Comparison of ENCODE assay signal across 17 cellular contexts in genomic region chr3:113498221-113499005, GRCh38. TPM values are rescaled to one million over a fixed set of nuclear protein-coding genes. Genes with fewer than 3 reads are reported as not detected.
DNase-seq lines count a peak whose midpoint lies in the region; ATAC-seq and TF ChIP-seq lines count a peak whose summit lies in the region.
"Had no signal": no experiment of that assay in that cellular context is flagged by ENCODE, and none has a peak within 500 bp of the region (broad histone marks: within the 10 kb centered on the region; RNA-seq: fewer than 3 reads in every experiment).

No MANE protein-coding gene starts in this region.

- H3K4me3 ChIP-seq in fibroblast of the aortic adventitia (ENCODE audit: low read depth, low read length), result no peak overlapping the region
- no peak overlapping the region for H3K4me3 ChIP-seq in suprapubic skin
- no peak overlapping the region for H3K4me3 ChIP-seq in aorta (ENCODE audit: low read length in 2 of 2)
- H3K4me3 ChIP-seq: esophagus muscularis mucosa, lung, skin epidermis had no signal

- no peaks in the 10 kb centered on the region for H3K4me1 ChIP-seq in suprapubic skin
- H3K4me1 ChIP-seq in aorta (ENCODE audit: control insufficient read depth in 1 of 2, insufficient read depth in 2 of 2, low read length in 2 of 2), result no peaks in the 10 kb centered on the region
- H3K4me1 ChIP-seq: esophagus muscularis mucosa had no signal

- peaks cover 28% of the 10 kb centered on the region for H3K36me3 ChIP-seq in suprapubic skin
- H3K36me3 ChIP-seq in aorta (ENCODE audit: control insufficient read depth in 1 of 2, insufficient read depth in 2 of 2, low read length in 1 of 2), result no peaks in the 10 kb centered on the region

- DNase-seq in activated T-cell treated with anti-CD3 and anti-CD28 coated beads, Interleukin-2, amount 50 U/mL, for 24 hours, result no peak
- DNase-seq in activated T-cell treated with anti-CD3 and anti-CD28 coated beads, Interleukin-2, amount 50 U/mL, for 1 hour, result no peak
- no peak for DNase-seq in activated naive CD8-positive, alpha-beta T cell treated with anti-CD3 and anti-CD28 coated beads for 36 hours
- DNase-seq in fibroblast of the aortic adventitia (ENCODE audit: low read depth) (peak; percentile 61), suprapubic skin (ENCODE audit: low spot score in 2 of 2) (no peak), NCI-H1694 (lab: John Stamatoyannopoulos, UW) (no peak), aorta (no peak)
- DNase-seq: activated CD4-positive, alpha-beta T cell treated with anti-CD3 and anti-CD28 coated beads, Interleukin-2, amount 50 U/mL, for 1 hour; activated gamma-delta T cell; NCI-H1417; NCI-H526 had no signal

- no peak overlapping the region for H3K4me3 Mint-ChIP-seq in activated T-cell treated with anti-CD3 and anti-CD28 coated beads, Interleukin-2, amount 50 U/mL, for 24 hours
- no peak overlapping the region for H3K4me3 Mint-ChIP-seq in activated naive CD8-positive, alpha-beta T cell treated with anti-CD3 and anti-CD28 coated beads for 36 hours
- no peak overlapping the region for H3K4me3 Mint-ChIP-seq in stimulated activated naive CD8-positive, alpha-beta T cell treated with anti-CD3 and anti-CD28 coated beads, Interleukin-15, Interleukin-2, amounts not matched to agents 100 ng/mL and 50 ng/mL, for 24 hours
- H3K4me3 Mint-ChIP-seq: central memory CD8-positive, alpha-beta T cell had no signal

- peaks cover 69% of the 10 kb centered on the region for H3K36me3 Mint-ChIP-seq in activated T-cell treated with anti-CD3 and anti-CD28 coated beads, Interleukin-2, amount 50 U/mL, for 24 hours (ENCODE audit: low read depth)
- peaks cover 11% of the 10 kb centered on the region for H3K36me3 Mint-ChIP-seq in activated naive CD8-positive, alpha-beta T cell treated with anti-CD3 and anti-CD28 coated beads for 36 hours
- peaks cover 37% of the 10 kb centered on the region for H3K36me3 Mint-ChIP-seq in stimulated activated naive CD8-positive, alpha-beta T cell treated with anti-CD3 and anti-CD28 coated beads, Interleukin-15, Interleukin-2, amounts not matched to agents 100 ng/mL and 50 ng/mL, for 24 hours (ENCODE audit: low read depth)

- H3K27me3 Mint-ChIP-seq in activated T-cell treated with anti-CD3 and anti-CD28 coated beads, Interleukin-2, amount 50 U/mL, for 24 hours, result no peaks in the 10 kb centered on the region
- no peaks in the 10 kb centered on the region for H3K27me3 Mint-ChIP-seq in activated naive CD8-positive, alpha-beta T cell treated with anti-CD3 and anti-CD28 coated beads for 36 hours
- no peaks in the 10 kb centered on the region for H3K27me3 Mint-ChIP-seq in stimulated activated naive CD8-positive, alpha-beta T cell treated with anti-CD3 and anti-CD28 coated beads, Interleukin-15, Interleukin-2, amounts not matched to agents 100 ng/mL and 50 ng/mL, for 24 hours
- H3K27me3 Mint-ChIP-seq: central memory CD8-positive, alpha-beta T cell had no signal

- H3K27ac Mint-ChIP-seq in activated T-cell treated with anti-CD3 and anti-CD28 coated beads, Interleukin-2, amount 50 U/mL, for 24 hours, result peak overlapping the region; percentile 19
- H3K27ac Mint-ChIP-seq in activated naive CD8-positive, alpha-beta T cell treated with anti-CD3 and anti-CD28 coated beads for 36 hours, result peak overlapping the region; percentile 7
- H3K27ac Mint-ChIP-seq in stimulated activated naive CD8-positive, alpha-beta T cell treated with anti-CD3 and anti-CD28 coated beads, Interleukin-15, Interleukin-2, amounts not matched to agents 100 ng/mL and 50 ng/mL, for 24 hours, result peak overlapping the region; percentile 42

- no peaks in the 10 kb centered on the region for H3K27me3 ChIP-seq in suprapubic skin
- H3K27me3 ChIP-seq in aorta (ENCODE audit: control insufficient read depth in 1 of 2, insufficient read depth in 2 of 2, low read length in 1 of 2), result no peaks in the 10 kb centered on the region
- H3K27me3 ChIP-seq: esophagus muscularis mucosa had no signal

- no peaks in the 10 kb centered on the region for H3K9me3 ChIP-seq in suprapubic skin
- no peaks in the 10 kb centered on the region for H3K9me3 ChIP-seq in aorta (ENCODE audit: control insufficient read depth, low read length)
- H3K9me3 ChIP-seq: esophagus muscularis mucosa had no signal

- intact Hi-C loops in aorta (cut with DNase I), result no loop called here

- TF ChIP-seq EP300 in suprapubic skin (IDR thresholded peaks at IDR 0.05), result no peak

- H3K27ac ChIP-seq in suprapubic skin (no peak overlapping the region), aorta (ENCODE audit: low read depth in 1 of 2, low read length in 2 of 2) (no peak overlapping the region)
- H3K27ac ChIP-seq: esophagus muscularis mucosa, skin epidermis had no signal

- no peak for TF ChIP-seq POLR2A in suprapubic skin (IDR thresholded peaks at IDR 0.05)

- peaks cover 11% of the 10 kb centered on the region for H3K4me1 Mint-ChIP-seq in activated T-cell treated with anti-CD3 and anti-CD28 coated beads, Interleukin-2, amount 50 U/mL, for 24 hours (ENCODE audit: low read depth)
- peaks cover 11% of the 10 kb centered on the region for H3K4me1 Mint-ChIP-seq in activated naive CD8-positive, alpha-beta T cell treated with anti-CD3 and anti-CD28 coated beads for 36 hours
- H3K4me1 Mint-ChIP-seq in stimulated activated naive CD8-positive, alpha-beta T cell treated with anti-CD3 and anti-CD28 coated beads, Interleukin-15, Interleukin-2, amounts not matched to agents 100 ng/mL and 50 ng/mL, for 24 hours (ENCODE audit: low read depth), result no peaks in the 10 kb centered on the region

- no peak for TF ChIP-seq CTCF in fibroblast of the aortic adventitia (IDR thresholded peaks at IDR 0.05; ENCODE audit: insufficient read depth, low read length)
- no peak for TF ChIP-seq CTCF in suprapubic skin (IDR thresholded peaks at IDR 0.05)

- 80% methylated on average over 5 of the region's 5 CpGs for WGBS in suprapubic skin
- 72 to 81% methylated on average over 5 of the region's 5 CpGs for WGBS in aorta, 2 donors

- no peaks in the 10 kb centered on the region for H3K9me3 Mint-ChIP-seq in activated T-cell treated with anti-CD3 and anti-CD28 coated beads, Interleukin-2, amount 50 U/mL, for 24 hours
- no peaks in the 10 kb centered on the region for H3K9me3 Mint-ChIP-seq in activated naive CD8-positive, alpha-beta T cell treated with anti-CD3 and anti-CD28 coated beads for 36 hours
- no peaks in the 10 kb centered on the region for H3K9me3 Mint-ChIP-seq in stimulated activated naive CD8-positive, alpha-beta T cell treated with anti-CD3 and anti-CD28 coated beads, Interleukin-15, Interleukin-2, amounts not matched to agents 100 ng/mL and 50 ng/mL, for 24 hours
- H3K9me3 Mint-ChIP-seq: central memory CD8-positive, alpha-beta T cell had no signal

- ATAC-seq in aorta (ENCODE audit: low FRiP score), result no peak

RNA-seq across cellular contexts. Expression of gene SPICE1, which starts 16.5 kb away (rescaled TPM):
- total RNA-seq in activated naive CD8-positive, alpha-beta T cell treated with anti-CD3 and anti-CD28 coated beads for 36 hours, result 10 to 100 TPM; 21.4 to 26.9 TPM
- total RNA-seq in fibroblast of the aortic adventitia (ENCODE audit: low replicate concordance), result 16.7 and 25.9 TPM in 2 replicates
- 10 to 100 TPM in 3 of 4 donors, 1 to 10 TPM in 1; 6.5 to 36.5 (median 12.9) TPM for total RNA-seq in suprapubic skin
- 10 to 100 TPM in 1 of 2 donors, 1 to 10 TPM in 1; 9.3 to 16.7 TPM for total RNA-seq in aorta
- 1 to 10 TPM; 2.3 to 2.6 TPM for polyA plus RNA-seq in aorta

RNA-seq across cellular contexts. Expression of gene SIDT1, which starts 33.9 kb away (rescaled TPM):
- 10 to 100 TPM; 18.0 to 19.9 TPM for total RNA-seq in activated naive CD8-positive, alpha-beta T cell treated with anti-CD3 and anti-CD28 coated beads for 36 hours
- total RNA-seq in fibroblast of the aortic adventitia (ENCODE audit: low replicate concordance) (not detected in 2 replicates), suprapubic skin (10 to 100 TPM in 1 of 4 donors, 1 to 10 TPM in 2, under 1 TPM in 1; 0.34 to 11.4 (median 2.2) TPM), aorta (1 to 10 TPM; 1.8 to 3.0 TPM)
- polyA plus RNA-seq in aorta, result 1 to 10 TPM in 1 of 2 donors, under 1 TPM in 1; 0.08 to 3.8 TPM
- total RNA-seq: A172 had no signal

RNA-seq across cellular contexts. Expression of gene CFAP44, which starts 57.1 kb away (rescaled TPM):
- 1 to 10 TPM; 3.5 to 3.7 TPM for total RNA-seq in activated naive CD8-positive, alpha-beta T cell treated with anti-CD3 and anti-CD28 coated beads for 36 hours
- total RNA-seq in fibroblast of the aortic adventitia (ENCODE audit: low replicate concordance), result 5.1 and 11.0 TPM in 2 replicates
- 10 to 100 TPM in 2 of 4 donors, 1 to 10 TPM in 2; 3.9 to 17.2 (median 9.5) TPM for total RNA-seq in suprapubic skin
- 1 to 10 TPM; 6.7 to 8.6 TPM for total RNA-seq in aorta
- 1 to 10 TPM; 1.1 to 7.1 TPM for polyA plus RNA-seq in aorta
